Comparison of ENCODE assay signal across 1 cellular context in the genomic region with DNA sequence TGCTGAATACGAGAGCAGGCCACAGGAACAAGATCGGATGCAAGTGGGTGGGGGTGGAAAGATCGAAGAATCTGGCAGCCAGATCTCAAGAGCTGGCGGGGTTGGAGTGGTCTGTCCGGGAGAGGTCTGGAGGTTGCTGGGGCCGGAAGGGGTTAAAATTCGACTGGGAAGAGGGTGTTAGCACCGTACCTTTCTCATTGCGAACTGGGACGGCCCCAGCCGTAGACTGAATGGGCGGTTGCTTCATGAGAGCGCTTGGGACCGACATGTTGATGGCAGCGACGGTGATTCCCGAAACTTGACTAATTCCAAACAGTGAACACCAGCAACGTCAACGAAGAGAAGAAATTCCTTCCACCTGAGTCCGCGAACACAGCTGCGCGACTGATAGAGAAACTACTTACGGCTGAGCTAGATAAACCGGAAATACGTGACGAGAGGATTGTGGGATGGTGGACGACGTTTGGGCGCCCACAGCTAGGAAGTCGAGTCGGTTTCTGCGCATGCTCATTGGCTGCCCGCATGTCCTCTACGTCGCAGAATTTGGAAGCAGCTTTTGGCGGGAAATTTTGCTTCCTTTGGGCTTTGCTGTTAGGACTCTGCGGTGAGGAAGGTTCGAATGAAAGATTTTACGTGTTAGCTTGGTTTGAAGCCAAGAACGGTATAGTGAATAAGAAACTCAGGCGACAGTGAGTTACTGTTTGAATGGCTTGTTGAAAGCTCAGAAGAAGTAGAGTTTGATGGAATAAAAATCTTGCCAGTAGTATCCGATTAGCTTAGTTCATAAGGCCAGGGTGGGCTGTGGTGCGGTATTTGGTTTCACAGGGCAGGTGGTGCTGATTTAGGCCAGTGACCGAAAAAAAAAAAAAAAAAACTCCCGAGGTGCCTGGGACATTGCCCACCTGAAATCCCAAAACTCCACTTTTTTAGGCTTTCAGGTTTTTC.
TF ChIP-seq lines count a peak whose summit lies in the region.

A gene with protein sequence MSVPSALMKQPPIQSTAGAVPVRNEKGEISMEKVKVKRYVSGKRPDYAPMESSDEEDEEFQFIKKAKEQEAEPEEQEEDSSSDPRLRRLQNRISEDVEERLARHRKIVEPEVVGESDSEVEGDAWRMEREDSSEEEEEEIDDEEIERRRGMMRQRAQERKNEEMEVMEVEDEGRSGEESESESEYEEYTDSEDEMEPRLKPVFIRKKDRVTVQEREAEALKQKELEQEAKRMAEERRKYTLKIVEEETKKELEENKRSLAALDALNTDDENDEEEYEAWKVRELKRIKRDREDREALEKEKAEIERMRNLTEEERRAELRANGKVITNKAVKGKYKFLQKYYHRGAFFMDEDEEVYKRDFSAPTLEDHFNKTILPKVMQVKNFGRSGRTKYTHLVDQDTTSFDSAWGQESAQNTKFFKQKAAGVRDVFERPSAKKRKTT (minus strand): TSS at position 389 of the 945 bp plus-strand sequence. CDS start 121 bp downstream, at position 268.

TF ChIP-seq in HepG2, 621 proteins besides CTCF, POLR2A, EP300 and RAD21 (continued from another document and continues in another):
- no peak for TF ChIP-seq PATZ1 (CRISPR knock-in tag; IDR thresholded peaks at IDR 0.05)
- TF ChIP-seq ZNF75D (CRISPR knock-in tag; IDR thresholded peaks at IDR 0.05; ENCODE audit: borderline replicate concordance), result no peak
- TF ChIP-seq KLF11 (CRISPR knock-in tag; IDR thresholded peaks at IDR 0.05), result no peak
- no peak for TF ChIP-seq ATAD3A (CRISPR knock-in tag; IDR thresholded peaks at IDR 0.05)
- no peak for TF ChIP-seq ZBTB49 (CRISPR knock-in tag; IDR thresholded peaks at IDR 0.05; ENCODE audit: borderline replicate concordance)
- TF ChIP-seq NRL (CRISPR knock-in tag; IDR thresholded peaks at IDR 0.05; ENCODE audit: borderline replicate concordance), result peak; percentile 77; the same call in 1 of the 2 replicates
- TF ChIP-seq, protein P1, sequence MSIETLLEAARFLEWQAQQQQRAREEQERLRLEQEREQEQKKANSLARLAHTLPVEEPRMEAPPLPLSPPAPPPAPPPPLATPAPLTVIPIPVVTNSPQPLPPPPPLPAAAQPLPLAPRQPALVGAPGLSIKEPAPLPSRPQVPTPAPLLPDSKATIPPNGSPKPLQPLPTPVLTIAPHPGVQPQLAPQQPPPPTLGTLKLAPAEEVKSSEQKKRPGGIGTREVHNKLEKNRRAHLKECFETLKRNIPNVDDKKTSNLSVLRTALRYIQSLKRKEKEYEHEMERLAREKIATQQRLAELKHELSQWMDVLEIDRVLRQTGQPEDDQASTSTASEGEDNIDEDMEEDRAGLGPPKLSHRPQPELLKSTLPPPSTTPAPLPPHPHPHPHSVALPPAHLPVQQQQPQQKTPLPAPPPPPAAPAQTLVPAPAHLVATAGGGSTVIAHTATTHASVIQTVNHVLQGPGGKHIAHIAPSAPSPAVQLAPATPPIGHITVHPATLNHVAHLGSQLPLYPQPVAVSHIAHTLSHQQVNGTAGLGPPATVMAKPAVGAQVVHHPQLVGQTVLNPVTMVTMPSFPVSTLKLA (IDR thresholded peaks at IDR 0.05), result no peak
- TF ChIP-seq ZFY (CRISPR knock-in tag; IDR thresholded peaks at IDR 0.05), result peak; percentile 72; the same call in 1 of the 2 replicates
- peak; percentile 61; the same call in 1 of the 2 replicates for TF ChIP-seq ZNF441 (CRISPR knock-in tag; IDR thresholded peaks at IDR 0.05; ENCODE audit: borderline replicate concordance)
- TF ChIP-seq, protein P2, sequence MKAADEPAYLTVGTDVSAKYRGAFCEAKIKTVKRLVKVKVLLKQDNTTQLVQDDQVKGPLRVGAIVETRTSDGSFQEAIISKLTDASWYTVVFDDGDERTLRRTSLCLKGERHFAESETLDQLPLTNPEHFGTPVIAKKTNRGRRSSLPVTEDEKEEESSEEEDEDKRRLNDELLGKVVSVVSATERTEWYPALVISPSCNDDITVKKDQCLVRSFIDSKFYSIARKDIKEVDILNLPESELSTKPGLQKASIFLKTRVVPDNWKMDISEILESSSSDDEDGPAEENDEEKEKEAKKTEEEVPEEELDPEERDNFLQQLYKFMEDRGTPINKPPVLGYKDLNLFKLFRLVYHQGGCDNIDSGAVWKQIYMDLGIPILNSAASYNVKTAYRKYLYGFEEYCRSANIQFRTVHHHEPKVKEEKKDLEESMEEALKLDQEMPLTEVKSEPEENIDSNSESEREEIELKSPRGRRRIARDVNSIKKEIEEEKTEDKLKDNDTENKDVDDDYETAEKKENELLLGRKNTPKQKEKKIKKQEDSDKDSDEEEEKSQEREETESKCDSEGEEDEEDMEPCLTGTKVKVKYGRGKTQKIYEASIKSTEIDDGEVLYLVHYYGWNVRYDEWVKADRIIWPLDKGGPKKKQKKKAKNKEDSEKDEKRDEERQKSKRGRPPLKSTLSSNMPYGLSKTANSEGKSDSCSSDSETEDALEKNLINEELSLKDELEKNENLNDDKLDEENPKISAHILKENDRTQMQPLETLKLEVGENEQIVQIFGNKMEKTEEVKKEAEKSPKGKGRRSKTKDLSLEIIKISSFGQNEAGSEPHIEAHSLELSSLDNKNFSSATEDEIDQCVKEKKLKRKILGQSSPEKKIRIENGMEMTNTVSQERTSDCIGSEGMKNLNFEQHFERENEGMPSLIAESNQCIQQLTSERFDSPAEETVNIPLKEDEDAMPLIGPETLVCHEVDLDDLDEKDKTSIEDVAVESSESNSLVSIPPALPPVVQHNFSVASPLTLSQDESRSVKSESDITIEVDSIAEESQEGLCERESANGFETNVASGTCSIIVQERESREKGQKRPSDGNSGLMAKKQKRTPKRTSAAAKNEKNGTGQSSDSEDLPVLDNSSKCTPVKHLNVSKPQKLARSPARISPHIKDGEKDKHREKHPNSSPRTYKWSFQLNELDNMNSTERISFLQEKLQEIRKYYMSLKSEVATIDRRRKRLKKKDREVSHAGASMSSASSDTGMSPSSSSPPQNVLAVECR (CRISPR knock-in tag; IDR thresholded peaks at IDR 0.05; ENCODE audit: borderline replicate concordance), result peak; percentile 87; the same call in 1 of the 2 replicates
- peak; percentile 65; the same call in 1 of the 2 replicates for TF ChIP-seq DRAP1 (CRISPR knock-in tag; IDR thresholded peaks at IDR 0.05)
- TF ChIP-seq ETV5 (CRISPR knock-in tag; IDR thresholded peaks at IDR 0.05; ENCODE audit: borderline replicate concordance), result peak; percentile 90
- peak; percentile 54; the same call in 1 of the 2 replicates for TF ChIP-seq GATA4 (IDR thresholded peaks at IDR 0.05; ENCODE audit: borderline replicate concordance, low read depth)
- TF ChIP-seq ZNF224 (CRISPR knock-in tag; IDR thresholded peaks at IDR 0.05), result no peak
- peak; percentile 52; the same call in 1 of the 2 replicates for TF ChIP-seq ZBTB21 (CRISPR knock-in tag; IDR thresholded peaks at IDR 0.05)
- peak; percentile 99 for TF ChIP-seq TFDP1 (CRISPR knock-in tag; IDR thresholded peaks at IDR 0.05; ENCODE audit: borderline replicate concordance)
- TF ChIP-seq TAF1 (CRISPR knock-in tag; IDR thresholded peaks at IDR 0.05), result peak; percentile 84
- TF ChIP-seq NFKB2 (CRISPR knock-in tag; IDR thresholded peaks at IDR 0.05; ENCODE audit: borderline replicate concordance), result peak; percentile 78; the same call in 1 of the 2 replicates
- TF ChIP-seq, protein P3, sequence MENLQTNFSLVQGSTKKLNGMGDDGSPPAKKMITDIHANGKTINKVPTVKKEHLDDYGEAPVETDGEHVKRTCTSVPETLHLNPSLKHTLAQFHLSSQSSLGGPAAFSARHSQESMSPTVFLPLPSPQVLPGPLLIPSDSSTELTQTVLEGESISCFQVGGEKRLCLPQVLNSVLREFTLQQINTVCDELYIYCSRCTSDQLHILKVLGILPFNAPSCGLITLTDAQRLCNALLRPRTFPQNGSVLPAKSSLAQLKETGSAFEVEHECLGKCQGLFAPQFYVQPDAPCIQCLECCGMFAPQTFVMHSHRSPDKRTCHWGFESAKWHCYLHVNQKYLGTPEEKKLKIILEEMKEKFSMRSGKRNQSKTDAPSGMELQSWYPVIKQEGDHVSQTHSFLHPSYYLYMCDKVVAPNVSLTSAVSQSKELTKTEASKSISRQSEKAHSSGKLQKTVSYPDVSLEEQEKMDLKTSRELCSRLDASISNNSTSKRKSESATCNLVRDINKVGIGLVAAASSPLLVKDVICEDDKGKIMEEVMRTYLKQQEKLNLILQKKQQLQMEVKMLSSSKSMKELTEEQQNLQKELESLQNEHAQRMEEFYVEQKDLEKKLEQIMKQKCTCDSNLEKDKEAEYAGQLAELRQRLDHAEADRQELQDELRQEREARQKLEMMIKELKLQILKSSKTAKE (CRISPR knock-in tag; IDR thresholded peaks at IDR 0.05; ENCODE audit: borderline replicate concordance), result no peak
- TF ChIP-seq ZNF234 (CRISPR knock-in tag; conservative IDR thresholded peaks at IDR 0.05), result no peak
- peak; percentile 68 for TF ChIP-seq XRCC5 (optimal IDR thresholded peaks at IDR 0.05; ENCODE audit: low read length)
- TF ChIP-seq, protein P4, sequence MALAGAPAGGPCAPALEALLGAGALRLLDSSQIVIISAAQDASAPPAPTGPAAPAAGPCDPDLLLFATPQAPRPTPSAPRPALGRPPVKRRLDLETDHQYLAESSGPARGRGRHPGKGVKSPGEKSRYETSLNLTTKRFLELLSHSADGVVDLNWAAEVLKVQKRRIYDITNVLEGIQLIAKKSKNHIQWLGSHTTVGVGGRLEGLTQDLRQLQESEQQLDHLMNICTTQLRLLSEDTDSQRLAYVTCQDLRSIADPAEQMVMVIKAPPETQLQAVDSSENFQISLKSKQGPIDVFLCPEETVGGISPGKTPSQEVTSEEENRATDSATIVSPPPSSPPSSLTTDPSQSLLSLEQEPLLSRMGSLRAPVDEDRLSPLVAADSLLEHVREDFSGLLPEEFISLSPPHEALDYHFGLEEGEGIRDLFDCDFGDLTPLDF (CRISPR knock-in tag; IDR thresholded peaks at IDR 0.05), result peak; percentile 93
- TF ChIP-seq SMYD3 (CRISPR knock-in tag; IDR thresholded peaks at IDR 0.05), result peak; percentile 87
- no peak; the same call in 1 of the 2 replicates for TF ChIP-seq KDM4B (CRISPR knock-in tag; IDR thresholded peaks at IDR 0.05)
- TF ChIP-seq POLR2AphosphoS5 (IDR thresholded peaks at IDR 0.05; ENCODE audit: low read depth, low read length), result peak; percentile 98
- peak; percentile 95 for TF ChIP-seq GABPB1 (CRISPR knock-in tag; IDR thresholded peaks at IDR 0.05)
- TF ChIP-seq ZNF24 (IDR thresholded peaks at IDR 0.05), result no peak
- peak; percentile 46; the same call in 1 of the 2 replicates for TF ChIP-seq ZNF264 (CRISPR knock-in tag; IDR thresholded peaks at IDR 0.05)
- no peak for TF ChIP-seq GLMP (CRISPR knock-in tag; IDR thresholded peaks at IDR 0.05; ENCODE audit: borderline replicate concordance)
- TF ChIP-seq AGO1 (IDR thresholded peaks at IDR 0.05; ENCODE audit: low read depth, low read length, poor library complexity, severe bottlenecking), result no peak
- TF ChIP-seq ZKSCAN5 (CRISPR knock-in tag; IDR thresholded peaks at IDR 0.05), result no peak
- TF ChIP-seq BRCA1 (CRISPR knock-in tag; IDR thresholded peaks at IDR 0.05), result peak; percentile 69; the same call in 1 of the 2 replicates
- no peak for TF ChIP-seq PLRG1 (conservative IDR thresholded peaks at IDR 0.05)
